ENCODE assay signal across 10 cellular contexts in the genomic region with DNA sequence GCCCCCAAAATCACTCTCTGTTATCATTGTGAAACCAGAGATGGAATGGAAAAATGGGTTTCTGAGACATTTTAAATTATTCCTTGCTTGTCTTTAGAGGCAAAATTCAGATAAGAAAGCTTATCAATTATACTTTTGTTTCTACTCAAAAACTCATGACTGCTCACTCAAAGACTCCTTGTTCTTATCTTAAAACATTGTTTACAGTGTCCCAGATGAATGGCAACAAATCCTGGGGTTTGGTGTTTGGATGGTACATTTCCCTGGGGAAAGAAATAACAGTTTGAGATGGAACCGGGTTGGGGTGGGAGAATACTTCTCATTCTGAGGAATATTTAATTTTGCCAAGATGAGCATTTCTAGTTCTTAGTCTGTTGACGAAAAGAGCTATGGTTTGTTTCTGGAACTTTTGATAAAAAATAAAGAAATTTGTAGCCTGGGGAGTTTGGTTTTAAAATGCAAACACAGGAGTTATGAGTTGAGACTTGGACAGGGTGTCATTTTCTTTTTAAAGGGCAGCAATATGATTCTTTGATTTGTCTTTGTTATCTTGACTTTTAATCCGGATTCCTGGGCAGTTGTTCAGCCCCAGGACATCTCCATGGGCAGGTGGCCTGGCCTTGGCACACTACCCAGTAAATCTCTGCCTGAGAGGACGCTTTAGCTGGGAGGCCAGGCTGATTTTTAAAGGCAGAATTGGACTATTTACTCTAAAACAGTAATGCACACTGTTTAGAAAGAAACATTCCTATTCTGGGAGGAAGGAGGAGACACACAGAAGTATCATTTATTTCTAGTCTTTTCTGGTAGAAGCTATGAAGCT. TPM values are rescaled to one million over a fixed set of nuclear protein-coding genes. Genes with fewer than 3 reads are reported as not detected.
DNase-seq lines count a peak whose midpoint lies in the region; ATAC-seq, FAIRE-seq and TF ChIP-seq lines count a peak whose summit lies in the region.
"Had no signal": no experiment of that assay in that cellular context is flagged by ENCODE, and none has a peak within 500 bp of the region (broad histone marks: within the 10 kb centered on the region; RNA-seq: fewer than 3 reads in every experiment).

No MANE protein-coding gene starts in this region.

- H3K27ac ChIP-seq in brain microvascular endothelial cell (peak overlapping the region; percentile 99), temporal lobe (ENCODE audit: low read depth, low read length) (peak overlapping the region; percentile 92)

- peak; percentile 8 for DNase-seq in NCI-H146 (lab: John Stamatoyannopoulos, UW)
- no peak for DNase-seq in NCI-H146 treated with DMSO at 0.1 percent for 48 hours (lab: John Stamatoyannopoulos, UW; ENCODE audit: unreplicated experiment)
- DNase-seq in brain microvascular endothelial cell: no peak
- DNase-seq in left lobe of liver (ENCODE audit: low spot score): peak; percentile 83
- no peak for DNase-seq in GM19239 (ENCODE audit: insufficient read length, low spot score)
- no peak for DNase-seq in amniotic stem cell (lab: John Stamatoyannopoulos, UW)
- DNase-seq: 8988T; effector memory CD4-positive, alpha-beta T cell had no signal

- ATAC-seq in left lobe of liver (peak; percentile 84), GM18909 (IDR thresholded peaks at IDR 0.05; ENCODE audit: poor library complexity, unreplicated experiment) (no peak)

- no peaks in the 10 kb centered on the region for H3K36me3 ChIP-seq in brain microvascular endothelial cell (replicated peaks)

- in situ Hi-C loops in brain microvascular endothelial cell (cut with HindIII; ENCODE audit: low pct_ligation_motif_present, low sequenced_read_pairs): loop anchor here (25.0 kb wide), 1 partner anchor 153 kb away; the partner anchor contains the start of gene ANKRD28

- no peaks in the 10 kb centered on the region for H3K27me3 ChIP-seq in brain microvascular endothelial cell (replicated peaks)

- no peak overlapping the region for H3K4me3 ChIP-seq in brain microvascular endothelial cell (ENCODE audit: low read depth, low read length)

- FAIRE-seq in GM19239 (lab: Jason Lieb, UNC): no peak

- no peak for TF ChIP-seq CTCF in brain microvascular endothelial cell (IDR thresholded peaks at IDR 0.05; ENCODE audit: low read depth, low read length, missing control alignments)

RNA-seq across cellular contexts. Expression of gene BTD, which starts 32.4 kb away (rescaled TPM):
- 57.4 TPM for total RNA-seq in left lobe of liver
- 18.4 TPM for total RNA-seq in temporal lobe

RNA-seq across cellular contexts. Expression of gene HACL1, which starts 32.6 kb away (rescaled TPM):
- total RNA-seq in left lobe of liver (45.2 TPM), temporal lobe (20.9 TPM)

Comparison
In these comparisons a context has a peak if more than half of its experiments do, and no peak if none do; other contexts are left out.
1. DNase-seq: peak in NCI-H146 (single experiment) and left lobe of liver (single experiment); none in NCI-H146 treated with DMSO at 0.1 percent for 48 hours (single experiment), brain microvascular endothelial cell (single experiment), GM19239 (single experiment) and amniotic stem cell (single experiment).